ENCODE assay signal across 1 cellular context in genomic region chr2:169683054-169683424, GRCh38.
TF ChIP-seq lines count a peak whose summit lies in the region.

No MANE protein-coding gene starts in this region.

TF ChIP-seq in H1, 55 proteins besides CTCF, POLR2A, EP300 and RAD21 (continued from another document):
- no peak for TF ChIP-seq RNF2 (IDR thresholded peaks at IDR 0.05; ENCODE audit: borderline replicate concordance, low read depth, low read length, missing control alignments, poor library complexity, severe bottlenecking)
- TF ChIP-seq FOSL1 (IDR thresholded peaks at IDR 0.05; ENCODE audit: insufficient read depth, low read depth, low read length), result no peak
- no peak for TF ChIP-seq SIX5 (IDR thresholded peaks at IDR 0.05; ENCODE audit: low read depth, low read length)
- no peak for TF ChIP-seq SUZ12 (IDR thresholded peaks at IDR 0.05; ENCODE audit: low read length)
- TF ChIP-seq BRCA1 (IDR thresholded peaks at IDR 0.05; ENCODE audit: low read depth, low read length), result no peak
- no peak for TF ChIP-seq SIN3A (conservative IDR thresholded peaks at IDR 0.05 in 1 of 2, IDR thresholded peaks at IDR 0.05 in 1 of 2; ENCODE audit: low read depth in 1 of 2, low read length in 2 of 2)
TF ChIP-seq in H1: peak in this region for 0.
